In genomic region chr2:136796339-136796738, GRCh38 we compare ENCODE assay signal across 1 cellular context.
TF ChIP-seq lines count a peak whose summit lies in the region.

No MANE protein-coding gene starts in this region.

TF ChIP-seq in GM12878, 131 proteins besides CTCF, POLR2A, EP300 and RAD21:
- no peak for TF ChIP-seq TCF12 (IDR thresholded peaks at IDR 0.05; ENCODE audit: low read depth, low read length)
- TF ChIP-seq GABPA (IDR thresholded peaks at IDR 0.05; ENCODE audit: low read depth), result no peak
- TF ChIP-seq ZSCAN29 (IDR thresholded peaks at IDR 0.05), result no peak
- TF ChIP-seq PML (IDR thresholded peaks at IDR 0.05; ENCODE audit: low read length), result no peak
- no peak for TF ChIP-seq HSF1 (IDR thresholded peaks at IDR 0.05; ENCODE audit: low read depth, low read length)
- no peak for TF ChIP-seq CHD1 (IDR thresholded peaks at IDR 0.05; ENCODE audit: low read depth, low read length)
